8 cellular contexts compared by ENCODE assay signal in the genomic region with DNA sequence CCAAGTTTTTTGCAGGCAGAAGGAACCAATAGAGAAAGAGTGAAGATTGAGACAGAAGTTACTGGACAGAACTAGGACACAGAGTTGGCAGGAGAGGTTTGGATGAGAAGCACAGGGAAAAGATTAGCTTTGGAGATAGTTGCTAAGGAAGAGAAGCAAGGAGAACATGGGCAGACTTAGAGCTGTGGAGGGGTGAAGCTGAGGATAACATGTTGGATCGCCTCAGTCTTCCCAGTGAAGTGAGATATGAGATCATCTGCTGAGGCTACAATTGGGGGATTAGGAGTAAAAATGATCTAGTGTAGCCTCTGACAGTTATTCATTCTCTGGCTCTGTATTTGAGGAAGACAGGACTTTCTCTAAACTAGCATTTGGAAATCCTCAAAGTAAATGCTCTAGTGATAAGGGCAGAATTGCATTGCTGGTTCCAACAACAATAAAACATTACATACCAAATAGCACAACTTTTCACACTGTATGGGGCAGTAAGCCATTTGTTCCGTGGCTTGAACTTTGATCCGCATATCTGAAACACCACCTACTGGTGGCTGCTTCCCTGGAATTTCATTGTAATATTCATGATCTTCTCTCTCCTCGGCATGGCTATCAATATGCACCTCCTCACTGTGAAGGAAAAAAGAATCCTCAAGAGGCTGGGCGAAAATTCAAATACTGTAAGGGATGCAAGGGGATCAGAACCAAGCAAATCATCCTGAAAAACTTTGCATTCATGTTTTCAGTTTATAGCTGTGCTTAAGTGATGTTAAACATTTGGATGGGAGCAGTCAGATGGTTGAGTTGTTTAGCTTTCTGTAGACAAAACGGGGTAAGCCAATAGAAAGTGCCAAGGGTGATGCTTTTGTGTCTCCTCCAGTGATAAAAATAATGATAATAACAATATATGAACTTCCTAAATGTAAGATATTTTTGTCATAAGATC. TPM values are rescaled to one million over a fixed set of nuclear protein-coding genes. Genes with fewer than 3 reads are reported as not detected.
DNase-seq lines count a peak whose midpoint lies in the region; ATAC-seq and TF ChIP-seq lines count a peak whose summit lies in the region.

No MANE protein-coding gene starts in this region.

- POLR2A ChIA-PET in Panc1 (lab: Charles Lee), result no interaction called here

- H3K27ac ChIP-seq in Panc1 (ENCODE audit: low read length), result no peak overlapping the region

- CTCF ChIA-PET in Panc1 (lab: Charles Lee), result interaction anchor here (0.6 kb wide), 1 partner anchor 551 kb away, joined by 4 read pairs; no protein-coding TSS in a partner anchor

- TF ChIP-seq CTCF in Panc1 (IDR thresholded peaks at IDR 0.05), result peak; percentile 69
- peak; percentile 58 for TF ChIP-seq CTCF in fibroblast of villous mesenchyme (IDR thresholded peaks at IDR 0.05; ENCODE audit: insufficient read depth, low read depth, low read length)

- H3K9me3 ChIP-seq in Panc1 (ENCODE audit: control insufficient read depth, insufficient read depth, low read depth, low read length), result no peaks in the 10 kb centered on the region

- in situ Hi-C loops in Panc1 (cut with HindIII; ENCODE audit: low pct_unique_long_range_greater_than_20kb, low sequenced_read_pairs), result no loop called here

- H3K4me1 ChIP-seq in Panc1 (ENCODE audit: control insufficient read depth, insufficient read depth, low read length), result peaks cover 4% of the 10 kb centered on the region; the same call in 1 of the 2 replicates

- no TSS peak for BruUV-seq in Panc1 (replicated peaks; lab: Mats Ljungman, UMichigan)

- ATAC-seq in Panc1 (peak; percentile 83), sciatic nerve (peak; percentile 88)

- intact Hi-C loops in Panc1 (cut with micrococcal nuclease; ENCODE audit: unreplicated experiment) (no loop called here), sciatic nerve (cut with DNase I) (no loop called here)

- no peaks in the 10 kb centered on the region for H3K27me3 ChIP-seq in Panc1 (ENCODE audit: control insufficient read depth, insufficient read depth, low read length)

- no peak overlapping the region for H3K4me3 ChIP-seq in Panc1 (ENCODE audit: low read depth in 2 of 2, low read length in 2 of 2)
- H3K4me3 ChIP-seq in fibroblast of villous mesenchyme (ENCODE audit: low read depth, low read length), result no peak overlapping the region

- peak; percentile 26 for DNase-seq in H4 (ENCODE audit: low spot score)
- no peak for DNase-seq in Panc1 (ENCODE audit: low read depth, low spot score)
- peak; percentile 52 for DNase-seq in fibroblast of villous mesenchyme (ENCODE audit: low read depth)
- DNase-seq in sciatic nerve (ENCODE audit: low spot score), result no peak
- no peak for DNase-seq in DMS79 treated with DMSO at 0.1 percent for 48 hours (lab: John Stamatoyannopoulos, UW)
- DNase-seq in NCI-H2227 (lab: John Stamatoyannopoulos, UW; ENCODE audit: unreplicated experiment), result no peak
- DNase-seq in activated effector memory CD4-positive, alpha-beta T cell treated with anti-CD3 and anti-CD28 coated beads, Interleukin-2, amount 50 U/mL, for 16 hours, result no peak
- DNase-seq in effector CD8-positive, alpha-beta T cell (lab: John Stamatoyannopoulos, UW), result no peak

- H3K36me3 ChIP-seq in Panc1 (ENCODE audit: control insufficient read depth, insufficient read depth, low read length), result no peaks in the 10 kb centered on the region

RNA-seq across cellular contexts. Expression of gene EID1, which starts 22.2 kb away (rescaled TPM):
- total RNA-seq in H4 (2014; rRNA removed; shearing (Covaris generic)), result 343 and 403 TPM in 2 replicates
- total RNA-seq in Panc1 (2021; ENCODE audit: unreplicated experiment) (102 TPM), fibroblast of villous mesenchyme (191 and 224 TPM in 2 replicates), sciatic nerve (140 TPM)
- 203 TPM for polyA plus RNA-seq in Panc1 (2012; ENCODE audit: insufficient read length)

RNA-seq across cellular contexts. Expression of gene CEP152, which starts 44.9 kb away (rescaled TPM):
- total RNA-seq in H4 (2014; rRNA removed; shearing (Covaris generic)), result 6.2 and 9.7 TPM in 2 replicates
- 13.9 TPM for total RNA-seq in Panc1 (2021; ENCODE audit: unreplicated experiment)
- polyA plus RNA-seq in Panc1 (2012; ENCODE audit: insufficient read length), result 2.2 TPM
- total RNA-seq in fibroblast of villous mesenchyme, result 5.2 and 14.8 TPM in 2 replicates
- total RNA-seq in sciatic nerve, result 11.1 TPM

Comparison
In these comparisons a context has a peak if more than half of its experiments do, and no peak if none do; other contexts are left out.
1. DNase-seq: peak in H4 (single experiment) and fibroblast of villous mesenchyme (single experiment); none in Panc1 (single experiment), sciatic nerve (single experiment), DMS79 treated with DMSO at 0.1 percent for 48 hours (single experiment), NCI-H2227 (single experiment), activated effector memory CD4-positive, alpha-beta T cell treated with anti-CD3 and anti-CD28 coated beads, Interleukin-2, amount 50 U/mL, for 16 hours (single experiment) and effector CD8-positive, alpha-beta T cell (single experiment).